Comparison of ENCODE assay signal across 9 cellular contexts in the genomic region with DNA sequence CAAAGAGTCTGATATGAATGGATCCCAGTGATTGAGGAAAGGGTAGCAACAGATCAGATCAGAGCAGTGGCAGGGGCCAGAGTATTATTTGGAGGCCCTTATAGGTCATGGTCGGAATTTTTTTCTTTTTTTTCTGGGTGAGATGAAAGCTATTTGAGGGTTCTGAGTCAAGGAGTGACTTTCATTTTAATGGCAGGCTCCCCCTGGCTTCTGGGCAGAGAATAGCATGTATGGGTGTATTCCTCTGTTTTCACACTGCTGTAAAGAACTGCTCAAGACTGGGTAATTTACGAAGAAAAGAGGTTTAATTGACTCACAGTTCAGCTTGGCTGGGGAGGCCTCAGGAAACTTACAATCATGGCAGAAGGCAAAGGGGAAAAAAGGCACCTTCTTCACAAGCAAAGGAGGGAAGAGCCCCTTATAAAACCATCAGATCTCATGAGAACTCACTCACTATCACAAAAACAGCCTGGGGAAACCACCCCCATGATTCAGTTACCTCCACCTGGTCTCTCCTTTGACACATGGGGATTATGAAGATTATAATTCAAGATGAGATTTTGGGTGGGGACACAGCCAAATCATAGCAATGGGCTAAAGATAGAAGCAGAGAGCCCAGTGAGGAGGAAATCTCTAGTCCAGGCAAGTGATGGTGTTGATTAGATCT. TPM values are rescaled to one million over a fixed set of nuclear protein-coding genes. Genes with fewer than 3 reads are reported as not detected.
A peak's percentile ranks its signal among the peaks of the same experiment; 100 is the strongest.
DNase-seq lines count a peak whose midpoint lies in the region; ATAC-seq and TF ChIP-seq lines count a peak whose summit lies in the region.
"Had no signal": no experiment of that assay in that cellular context is flagged by ENCODE, and none has a peak within 500 bp of the region (broad histone marks: within the 10 kb centered on the region; RNA-seq: fewer than 3 reads in every experiment).

No MANE protein-coding gene starts in this region.

- intact Hi-C loops in colonic mucosa (cut with DNase I): loop anchor here (10.0 kb wide), 1 partner anchor 103 kb away; no protein-coding TSS in a partner anchor

- H3K4me2 ChIP-seq in neural progenitor cell: no peak overlapping the region

- peaks cover 6% of the 10 kb centered on the region for H3K27me3 Mint-ChIP-seq in neural progenitor cell (ENCODE audit: insufficient read depth, low read depth)

- no peak overlapping the region for H2AFZ ChIP-seq in neural progenitor cell (replicated peaks)

- TF ChIP-seq CTCF in AG09319 (IDR thresholded peaks at IDR 0.05; ENCODE audit: low read depth, low read length) (peak; percentile 57), colonic mucosa (IDR thresholded peaks at IDR 0.05) (peak; percentile 60), neural progenitor cell (IDR thresholded peaks at IDR 0.05) (peak; percentile 64)

- H3F3A ChIP-seq in neural progenitor cell (ENCODE audit: low read depth): peaks cover 9% of the 10 kb centered on the region

- H3K9me3 ChIP-seq in colonic mucosa (no peaks in the 10 kb centered on the region), neural progenitor cell (ENCODE audit: low read depth) (no peaks in the 10 kb centered on the region)

- H3K27ac Mint-ChIP-seq in neural progenitor cell: no peak overlapping the region

- H3K4me3 ChIP-seq in H7 (ENCODE audit: insufficient read depth, low read depth, low read length): no peak overlapping the region
- H3K4me3 ChIP-seq in colonic mucosa: no peak overlapping the region
- no peak overlapping the region for H3K4me3 ChIP-seq in neural progenitor cell

- H3K27me3 ChIP-seq in H7 (ENCODE audit: control insufficient read depth, insufficient read depth, low read length) (no peaks in the 10 kb centered on the region), colonic mucosa (no peaks in the 10 kb centered on the region), neural progenitor cell (no peaks in the 10 kb centered on the region)

- H3K36me3 ChIP-seq in H7 (replicated peaks; ENCODE audit: control insufficient read depth, insufficient read depth, low read length) (no peaks in the 10 kb centered on the region), colonic mucosa (no peaks in the 10 kb centered on the region), neural progenitor cell (no peaks in the 10 kb centered on the region)

- H3K9ac ChIP-seq in colonic mucosa (ENCODE audit: low read depth in 2 of 2, low read length in 2 of 2): no peak overlapping the region
- H3K9ac ChIP-seq in neural progenitor cell: no peak overlapping the region

- no peaks in the 10 kb centered on the region for H3K79me2 ChIP-seq in neural progenitor cell (ENCODE audit: low read depth)

- peaks cover 48% of the 10 kb centered on the region for H3K36me3 Mint-ChIP-seq in neural progenitor cell

- no peak overlapping the region for H3K4me3 Mint-ChIP-seq in neural progenitor cell

- H3K9me3 Mint-ChIP-seq in neural progenitor cell: peaks cover 8% of the 10 kb centered on the region

- no peaks in the 10 kb centered on the region for H3K4me1 ChIP-seq in colonic mucosa
- H3K4me1 ChIP-seq in neural progenitor cell: no peaks in the 10 kb centered on the region

- H3K27ac ChIP-seq in colonic mucosa (no peak overlapping the region), neural progenitor cell (no peak overlapping the region)

- H3K4me1 Mint-ChIP-seq in neural progenitor cell: peaks cover 4% of the 10 kb centered on the region

- DNase-seq in AG09319 (ENCODE audit: extremely low read depth, low read depth) (no peak), H7 (peak; percentile 78), T-helper 9 cell (peak; percentile 20), colonic mucosa (peak; percentile 36), neural progenitor cell (ENCODE audit: low spot score) (peak; percentile 30), UCSD-AML1 (lab: John Stamatoyannopoulos, UW; ENCODE audit: unreplicated experiment) (no peak)

- ATAC-seq in HG02870 (IDR thresholded peaks at IDR 0.05; ENCODE audit: unreplicated experiment): no peak
- no peak for ATAC-seq in HG02981 (IDR thresholded peaks at IDR 0.05; ENCODE audit: unreplicated experiment)

- no peaks in the 10 kb centered on the region for H4K20me1 ChIP-seq in neural progenitor cell (ENCODE audit: low read depth)

RNA-seq across cellular contexts. Expression of gene SLC6A16, which starts 3.0 kb away (rescaled TPM):
- 0.24 and 4.3 TPM in 2 replicates for total RNA-seq in H7 (2014; rRNA removed; shearing (Covaris generic))
- total RNA-seq in colonic mucosa (under 1 TPM; 0.17 to 0.82 TPM), neural progenitor cell (ENCODE audit: low replicate concordance) (2.9 and 5.0 TPM in 2 replicates)

RNA-seq across cellular contexts. Expression of gene CD37, which starts 7.2 kb away (rescaled TPM):
- total RNA-seq in H7 (2014; rRNA removed; shearing (Covaris generic)): 0.44 TPM in 1 of 2 replicates, not detected in the other
- total RNA-seq in colonic mucosa (1 to 10 TPM; 7.4 to 8.6 TPM), neural progenitor cell (ENCODE audit: low replicate concordance) (not detected in 2 replicates)
- total RNA-seq: glomerular endothelial cell had no signal

RNA-seq across cellular contexts. Expression of gene TEAD2, which starts 34.2 kb away (rescaled TPM):
- total RNA-seq in H7 (2014; rRNA removed; shearing (Covaris generic)): 110 and 155 TPM in 2 replicates
- total RNA-seq in colonic mucosa: 10 to 100 TPM; 17.0 to 17.7 TPM
- 125 and 193 TPM in 2 replicates for total RNA-seq in neural progenitor cell (ENCODE audit: low replicate concordance)

RNA-seq across cellular contexts. Expression of gene DKKL1, which starts 35.7 kb away (rescaled TPM):
- total RNA-seq in H7 (2014; rRNA removed; shearing (Covaris generic)): 3.6 and 4.3 TPM in 2 replicates
- total RNA-seq in colonic mucosa: not detected
- 3.0 and 5.6 TPM in 2 replicates for total RNA-seq in neural progenitor cell (ENCODE audit: low replicate concordance)

Comparison
In these comparisons a context has a peak if more than half of its experiments do, and no peak if none do; other contexts are left out.
1. DNase-seq: peak in H7 (single experiment), T-helper 9 cell (single experiment), colonic mucosa (single experiment) and neural progenitor cell (single experiment); none in AG09319 (single experiment) and UCSD-AML1 (single experiment).
2. Peak in every context shown above with its lines, with median percentiles within 50 percentile points of each other: CTCF ChIP-seq.